Comparison of ENCODE assay signal across 8 cellular contexts in the genomic region with DNA sequence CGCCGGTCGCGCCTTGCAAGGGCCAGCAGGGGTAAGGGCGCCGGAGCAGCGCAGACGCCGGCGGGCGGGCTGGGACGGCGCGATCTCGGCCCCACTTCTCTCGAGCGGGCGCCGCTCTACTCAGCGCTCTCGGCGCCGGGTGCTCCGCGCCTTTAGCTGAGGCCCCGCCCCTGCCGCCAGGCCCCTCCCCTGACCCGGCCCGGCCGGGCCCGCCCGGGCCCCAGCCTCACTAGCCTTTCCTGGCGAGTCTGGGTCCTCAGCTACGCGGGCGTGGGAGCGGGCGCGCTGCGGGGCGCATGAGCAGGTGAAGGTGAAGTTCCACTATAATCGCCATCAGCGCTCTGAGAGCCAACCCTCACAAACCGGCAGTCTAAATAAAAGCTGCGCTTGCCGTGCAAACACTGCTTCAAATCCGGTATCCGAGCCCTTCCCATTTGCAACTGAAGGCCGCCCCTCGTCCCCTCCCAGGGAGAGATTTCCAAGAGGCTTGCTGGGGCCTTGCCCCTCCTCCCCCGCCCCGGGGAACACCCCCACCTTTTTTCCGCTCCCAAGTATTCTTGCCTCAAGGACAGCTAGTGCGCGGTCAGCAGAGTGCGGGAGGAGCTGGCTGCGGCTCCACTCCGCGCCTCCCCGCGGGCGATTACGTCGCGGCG. TPM values are rescaled to one million over a fixed set of nuclear protein-coding genes. Genes with fewer than 3 reads are reported as not detected.
DNase-seq lines count a peak whose midpoint lies in the region; ATAC-seq and TF ChIP-seq lines count a peak whose summit lies in the region.

A gene with protein sequence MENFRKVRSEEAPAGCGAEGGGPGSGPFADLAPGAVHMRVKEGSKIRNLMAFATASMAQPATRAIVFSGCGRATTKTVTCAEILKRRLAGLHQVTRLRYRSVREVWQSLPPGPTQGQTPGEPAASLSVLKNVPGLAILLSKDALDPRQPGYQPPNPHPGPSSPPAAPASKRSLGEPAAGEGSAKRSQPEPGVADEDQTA (minus strand): TSS at position 125 of the 653 bp plus-strand sequence. CDS start 189 bp downstream, outside the sequence.

- H3K9me3 ChIP-seq in uterus: no peaks in the 10 kb centered on the region

- H3K27me3 ChIP-seq in uterus: peaks cover 4 to 20% of the 10 kb centered on the region in 2 donors

- ATAC-seq in GM21717 (IDR thresholded peaks at IDR 0.05; ENCODE audit: unreplicated experiment): peak; percentile 67

- peak within 1 kb of the TSS; percentile 69 to 71 for H3K27ac ChIP-seq in uterus

- intact Hi-C loops in uterus (cut with DNase I; ENCODE audit: low total_unique reads): no loop called here

- peak; percentile 32 for DNase-seq in DMS79 (lab: John Stamatoyannopoulos, UW)
- DNase-seq in LoVo (ENCODE audit: low spot score): peak; percentile 88
- peak; percentile 28 to 71 (median 46) for DNase-seq in T-helper 1 cell
- DNase-seq in astrocyte of the cerebellum (ENCODE audit: low read depth): no peak
- DNase-seq in hepatic stellate cell (ENCODE audit: low spot score): peak; percentile 68
- peak; percentile 47 for DNase-seq in putamen (ENCODE audit: low spot score)
- peak; percentile 63 to 78 for DNase-seq in uterus

- in situ Hi-C loops in astrocyte of the cerebellum (cut with HindIII; ENCODE audit: low sequenced_read_pairs): no loop called here

- peak; percentile 61 to 62 for TF ChIP-seq POLR2A in uterus (IDR thresholded peaks at IDR 0.05)

- H3K4me3 ChIP-seq in astrocyte of the cerebellum (ENCODE audit: low read depth, low read length) (peak within 1 kb of the TSS; percentile 41), uterus (peak within 1 kb of the TSS; percentile 56 to 59)

- no peak for TF ChIP-seq CTCF in astrocyte of the cerebellum (IDR thresholded peaks at IDR 0.05; ENCODE audit: low read depth, low read length, missing control alignments)
- TF ChIP-seq CTCF in uterus (IDR thresholded peaks at IDR 0.05): no peak

- peaks cover 0 to 7% of the 10 kb centered on the region in 2 donors for H3K4me1 ChIP-seq in uterus

- H3K36me3 ChIP-seq in uterus: no peaks in the 10 kb centered on the region

RNA-seq across cellular contexts. Expression of the gene that starts here (rescaled TPM):
- total RNA-seq in uterus: 10 to 100 TPM in 1 of 4 donors, 1 to 10 TPM in 3; 3.0 to 16.8 (median 7.0) TPM
